Comparison of ENCODE assay signal across 1 cellular context in the genomic region with DNA sequence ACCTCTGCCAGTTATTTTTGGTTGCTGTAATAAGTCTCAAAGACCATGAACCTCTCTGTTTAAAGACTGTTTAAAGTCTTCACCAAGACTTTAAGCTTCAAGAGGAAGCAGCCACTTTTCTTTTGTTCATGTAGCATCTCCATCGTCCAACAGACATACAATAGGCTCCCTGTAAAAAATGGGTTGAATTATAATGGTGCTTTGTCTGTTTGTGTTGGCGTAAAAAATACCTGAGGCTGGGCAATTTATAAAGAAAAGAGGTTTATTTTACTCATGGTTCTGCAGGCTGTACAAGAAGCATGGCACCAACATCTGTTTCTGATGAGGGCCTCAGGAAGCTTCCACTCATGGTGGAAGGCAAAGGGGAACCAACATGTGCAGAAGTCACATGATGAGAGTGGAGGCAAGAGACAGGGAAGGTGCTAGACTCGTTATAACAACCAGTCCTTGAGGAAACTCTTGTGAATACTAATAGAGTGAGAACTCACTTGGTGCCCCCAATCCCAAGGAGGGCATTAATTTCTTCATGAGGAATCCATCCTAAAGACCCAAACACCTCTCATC.
A peak's percentile ranks its signal among the peaks of the same experiment; 100 is the strongest.
TF ChIP-seq lines count a peak whose summit lies in the region.

No MANE protein-coding gene starts in this region.

TF ChIP-seq in HEK293, 187 proteins besides CTCF, POLR2A, EP300 and RAD21 (continued from another document):
- TF ChIP-seq, protein P1, sequence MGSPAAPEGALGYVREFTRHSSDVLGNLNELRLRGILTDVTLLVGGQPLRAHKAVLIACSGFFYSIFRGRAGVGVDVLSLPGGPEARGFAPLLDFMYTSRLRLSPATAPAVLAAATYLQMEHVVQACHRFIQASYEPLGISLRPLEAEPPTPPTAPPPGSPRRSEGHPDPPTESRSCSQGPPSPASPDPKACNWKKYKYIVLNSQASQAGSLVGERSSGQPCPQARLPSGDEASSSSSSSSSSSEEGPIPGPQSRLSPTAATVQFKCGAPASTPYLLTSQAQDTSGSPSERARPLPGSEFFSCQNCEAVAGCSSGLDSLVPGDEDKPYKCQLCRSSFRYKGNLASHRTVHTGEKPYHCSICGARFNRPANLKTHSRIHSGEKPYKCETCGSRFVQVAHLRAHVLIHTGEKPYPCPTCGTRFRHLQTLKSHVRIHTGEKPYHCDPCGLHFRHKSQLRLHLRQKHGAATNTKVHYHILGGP (tag by site-specific recombination; IDR thresholded peaks at IDR 0.05): no peak
- TF ChIP-seq ZIC2 (tag by site-specific recombination; IDR thresholded peaks at IDR 0.05): no peak
- TF ChIP-seq ZNF610 (tag by site-specific recombination; IDR thresholded peaks at IDR 0.05; ENCODE audit: borderline replicate concordance): no peak
- TF ChIP-seq TRIM28 (IDR thresholded peaks at IDR 0.05; ENCODE audit: borderline replicate concordance, low read length): peak; percentile 82; the same call in 1 of the 2 replicates
- peak; percentile 93 for TF ChIP-seq SETDB1 (IDR thresholded peaks at IDR 0.05; ENCODE audit: insufficient read length, low read length)
- TF ChIP-seq, protein P2, sequence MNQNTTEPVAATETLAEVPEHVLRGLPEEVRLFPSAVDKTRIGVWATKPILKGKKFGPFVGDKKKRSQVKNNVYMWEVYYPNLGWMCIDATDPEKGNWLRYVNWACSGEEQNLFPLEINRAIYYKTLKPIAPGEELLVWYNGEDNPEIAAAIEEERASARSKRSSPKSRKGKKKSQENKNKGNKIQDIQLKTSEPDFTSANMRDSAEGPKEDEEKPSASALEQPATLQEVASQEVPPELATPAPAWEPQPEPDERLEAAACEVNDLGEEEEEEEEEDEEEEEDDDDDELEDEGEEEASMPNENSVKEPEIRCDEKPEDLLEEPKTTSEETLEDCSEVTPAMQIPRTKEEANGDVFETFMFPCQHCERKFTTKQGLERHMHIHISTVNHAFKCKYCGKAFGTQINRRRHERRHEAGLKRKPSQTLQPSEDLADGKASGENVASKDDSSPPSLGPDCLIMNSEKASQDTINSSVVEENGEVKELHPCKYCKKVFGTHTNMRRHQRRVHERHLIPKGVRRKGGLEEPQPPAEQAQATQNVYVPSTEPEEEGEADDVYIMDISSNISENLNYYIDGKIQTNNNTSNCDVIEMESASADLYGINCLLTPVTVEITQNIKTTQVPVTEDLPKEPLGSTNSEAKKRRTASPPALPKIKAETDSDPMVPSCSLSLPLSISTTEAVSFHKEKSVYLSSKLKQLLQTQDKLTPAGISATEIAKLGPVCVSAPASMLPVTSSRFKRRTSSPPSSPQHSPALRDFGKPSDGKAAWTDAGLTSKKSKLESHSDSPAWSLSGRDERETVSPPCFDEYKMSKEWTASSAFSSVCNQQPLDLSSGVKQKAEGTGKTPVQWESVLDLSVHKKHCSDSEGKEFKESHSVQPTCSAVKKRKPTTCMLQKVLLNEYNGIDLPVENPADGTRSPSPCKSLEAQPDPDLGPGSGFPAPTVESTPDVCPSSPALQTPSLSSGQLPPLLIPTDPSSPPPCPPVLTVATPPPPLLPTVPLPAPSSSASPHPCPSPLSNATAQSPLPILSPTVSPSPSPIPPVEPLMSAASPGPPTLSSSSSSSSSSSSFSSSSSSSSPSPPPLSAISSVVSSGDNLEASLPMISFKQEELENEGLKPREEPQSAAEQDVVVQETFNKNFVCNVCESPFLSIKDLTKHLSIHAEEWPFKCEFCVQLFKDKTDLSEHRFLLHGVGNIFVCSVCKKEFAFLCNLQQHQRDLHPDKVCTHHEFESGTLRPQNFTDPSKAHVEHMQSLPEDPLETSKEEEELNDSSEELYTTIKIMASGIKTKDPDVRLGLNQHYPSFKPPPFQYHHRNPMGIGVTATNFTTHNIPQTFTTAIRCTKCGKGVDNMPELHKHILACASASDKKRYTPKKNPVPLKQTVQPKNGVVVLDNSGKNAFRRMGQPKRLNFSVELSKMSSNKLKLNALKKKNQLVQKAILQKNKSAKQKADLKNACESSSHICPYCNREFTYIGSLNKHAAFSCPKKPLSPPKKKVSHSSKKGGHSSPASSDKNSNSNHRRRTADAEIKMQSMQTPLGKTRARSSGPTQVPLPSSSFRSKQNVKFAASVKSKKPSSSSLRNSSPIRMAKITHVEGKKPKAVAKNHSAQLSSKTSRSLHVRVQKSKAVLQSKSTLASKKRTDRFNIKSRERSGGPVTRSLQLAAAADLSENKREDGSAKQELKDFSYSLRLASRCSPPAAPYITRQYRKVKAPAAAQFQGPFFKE (tag by site-specific recombination; IDR thresholded peaks at IDR 0.05; ENCODE audit: borderline replicate concordance): no peak
- no peak for TF ChIP-seq ZNF621 (tag by site-specific recombination; IDR thresholded peaks at IDR 0.05)
- TF ChIP-seq ZNF335 (tag by site-specific recombination; conservative IDR thresholded peaks at IDR 0.05): no peak
